21 cellular contexts compared by ENCODE assay signal in the genomic region with DNA sequence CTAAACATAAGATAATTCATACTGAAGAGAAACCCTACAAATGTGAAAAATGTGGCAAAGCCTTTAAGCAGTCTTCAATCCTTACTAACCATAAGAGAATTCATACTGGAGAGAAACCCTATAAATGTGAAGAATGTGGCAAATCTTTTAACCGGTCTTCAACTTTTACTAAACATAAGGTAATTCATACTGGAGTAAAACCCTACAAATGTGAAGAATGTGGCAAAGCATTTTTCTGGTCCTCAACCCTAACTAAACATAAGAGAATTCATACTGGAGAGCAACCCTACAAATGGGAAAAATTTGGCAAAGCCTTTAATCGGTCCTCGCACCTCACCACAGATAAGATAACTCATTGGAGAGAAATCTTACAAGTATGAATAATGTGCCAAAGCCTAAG.
"Had no signal": no experiment of that assay in that cellular context is flagged by ENCODE, and none has a peak within 500 bp of the region (broad histone marks: within the 10 kb centered on the region; RNA-seq: fewer than 3 reads in every experiment).

No MANE protein-coding gene starts in this region.

- H3K79me2 ChIP-seq: parathyroid adenoma had no signal

- H3K27me3 ChIP-seq: spleen, upper lobe of left lung had no signal

- H3K27ac ChIP-seq: parathyroid adenoma, spleen, upper lobe of left lung had no signal

- DNase-seq: activated B cell treated with CpG ODN at 0.5 μM for 24 hours; activated CD4-positive, alpha-beta T cell treated with anti-CD3 and anti-CD28 coated beads for 36 hours; activated CD4-positive, alpha-beta T cell treated with anti-CD3 and anti-CD28 coated beads, Interleukin-2, amount 50 U/mL, for 4 hours; activated CD8-positive, alpha-beta memory T cell treated with anti-CD3 and anti-CD28 coated beads for 24 hours; activated CD8-positive, alpha-beta memory T cell treated with anti-CD3 and anti-CD28 coated beads, Interleukin-2, amount 50 U/mL, for 48 hours; activated naive CD4-positive, alpha-beta T cell treated with anti-CD3 and anti-CD28 coated beads for 36 hours; activated T-cell treated with anti-CD3 and anti-CD28 coated beads, Interleukin-2, amount 50 U/mL, for 48 hours; cerebellar nuclear complex; hippocampal formation; left ventricle myocardium superior; midbrain; nephron progenitor cell; nucleus accumbens; spleen; stimulated activated CD4-positive, alpha-beta T cell treated with anti-CD3 and anti-CD28 coated beads, Interleukin-4, amount 100 ng/mL, for 1 hour; stimulated activated naive CD4-positive, alpha-beta T cell; T-helper 17 cell; upper lobe of left lung had no signal

- H2AFZ ChIP-seq: parathyroid adenoma had no signal

- H3K4me3 ChIP-seq: upper lobe of left lung had no signal

- ATAC-seq: activated CD4-positive, alpha-beta T cell treated with anti-CD3 and anti-CD28 coated beads for 36 hours; left ventricle myocardium superior; T-helper 17 cell had no signal

- FAIRE-seq: endometrium, frontal cortex had no signal

- H3K4me1 ChIP-seq: parathyroid adenoma, spleen, upper lobe of left lung had no signal

- H3K9ac ChIP-seq: parathyroid adenoma had no signal
